1 cellular context compared by ENCODE assay signal in genomic region chr2:241151934-241152660, GRCh38.
TF ChIP-seq lines count a peak whose summit lies in the region.

No MANE protein-coding gene starts in this region.

TF ChIP-seq in GM23338, 12 proteins besides CTCF, POLR2A, EP300 and RAD21:
- TF ChIP-seq REST (IDR thresholded peaks at IDR 0.05; ENCODE audit: unreplicated experiment) (no peak), POLR2AphosphoS5 (IDR thresholded peaks at IDR 0.05; ENCODE audit: low read depth) (no peak), EZH2phosphoT487 (IDR thresholded peaks at IDR 0.05; ENCODE audit: unreplicated experiment) (no peak), STAT1 (IDR thresholded peaks at IDR 0.05; ENCODE audit: unreplicated experiment) (no peak), ETS1 (IDR thresholded peaks at IDR 0.05) (no peak), EZH2 (IDR thresholded peaks at IDR 0.05; ENCODE audit: low read depth, unreplicated experiment) (no peak), ZNF114 (CRISPR knock-in tag; IDR thresholded peaks at IDR 0.05) (no peak), ZNF462 (CRISPR knock-in tag; IDR thresholded peaks at IDR 0.05) (no peak), JUNB (IDR thresholded peaks at IDR 0.05; ENCODE audit: unreplicated experiment) (no peak), ZNF331 (CRISPR knock-in tag; IDR thresholded peaks at IDR 0.05; ENCODE audit: low read depth) (no peak), CREB1 (CRISPR knock-in tag; IDR thresholded peaks at IDR 0.05; ENCODE audit: low read depth) (no peak), NANOG (IDR thresholded peaks at IDR 0.05; ENCODE audit: borderline replicate concordance) (no peak)
